ENCODE assay signal across 21 cellular contexts in the genomic region with DNA sequence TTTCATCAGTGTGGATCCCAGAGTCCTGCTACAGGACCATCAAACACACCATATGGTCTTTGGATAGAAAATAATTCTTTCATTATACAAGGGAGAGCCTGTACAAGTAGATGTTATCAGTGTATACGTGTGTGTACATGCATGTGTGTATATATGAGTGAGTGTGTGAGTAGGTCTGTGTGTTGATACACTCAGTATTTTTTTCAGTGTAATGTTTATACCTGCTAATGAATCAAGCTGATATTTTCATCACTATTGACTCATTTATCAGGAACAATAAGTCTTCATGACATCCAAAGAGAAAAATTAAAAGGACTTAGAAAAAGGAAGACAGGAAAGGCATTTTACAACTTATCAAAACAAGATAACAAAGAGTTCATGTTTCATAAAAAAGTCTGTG.
DNase-seq lines count a peak whose midpoint lies in the region; ATAC-seq and TF ChIP-seq lines count a peak whose summit lies in the region.
"Had no signal": no experiment of that assay in that cellular context is flagged by ENCODE, and none has a peak within 500 bp of the region (broad histone marks: within the 10 kb centered on the region; RNA-seq: fewer than 3 reads in every experiment).

No MANE protein-coding gene starts in this region.

- H3K27ac ChIP-seq in breast epithelium: no peak overlapping the region
- peak overlapping the region in 2 of 5 donors; percentile 18 to 38 for H3K27ac ChIP-seq in adrenal gland
- no peak overlapping the region for H3K27ac ChIP-seq in CD8-positive, alpha-beta T cell (ENCODE audit: low read depth, low read length)

- peak overlapping the region; percentile 69 for H3K27ac Mint-ChIP-seq in MCF 10A (ENCODE audit: low read depth, unreplicated experiment)
- H3K27ac Mint-ChIP-seq in chondrocyte (ENCODE audit: unreplicated experiment): peak overlapping the region; percentile 74
- H3K27ac Mint-ChIP-seq in CD8-positive, alpha-beta T cell: no peak overlapping the region
- H3K27ac Mint-ChIP-seq: B cell, GM23338 had no signal

- H3K4me1 Mint-ChIP-seq in MCF 10A (ENCODE audit: insufficient read depth, unreplicated experiment) (peaks cover 11% of the 10 kb centered on the region), chondrocyte (ENCODE audit: low read depth) (peaks cover 18% of the 10 kb centered on the region)
- no peaks in the 10 kb centered on the region for H3K4me1 Mint-ChIP-seq in CD8-positive, alpha-beta T cell (ENCODE audit: low read depth)
- H3K4me1 Mint-ChIP-seq: B cell had no signal

- DNase-seq in MCF 10A (ENCODE audit: unreplicated experiment): no peak
- DNase-seq in breast epithelium (ENCODE audit: low spot score in 2 of 2): no peak
- no peak for DNase-seq in chondrocyte (ENCODE audit: low spot score)
- DNase-seq in iris pigment epithelial cell (ENCODE audit: low read depth): peak; percentile 1
- DNase-seq in activated CD4-positive, alpha-beta T cell treated with anti-CD3 and anti-CD28 coated beads for 1 hour: no peak
- DNase-seq in adrenal gland: no peak
- no peak for DNase-seq in CD8-positive, alpha-beta T cell
- no peak for DNase-seq in sciatic nerve (ENCODE audit: low spot score)
- DNase-seq: 8988T, COR-L47, DMS153, GDM1, KBM-7, NCI-H187, NCI-H2107, NCI-H2227 treated with DMSO at 0.1 percent for 48 hours, NCI-H510A treated with DMSO at 0.1 percent for 48 hours, NCI-H774, SHP77 treated with DMSO at 0.1 percent for 48 hours had no signal

- H3K9me3 ChIP-seq in breast epithelium (no peaks in the 10 kb centered on the region), adrenal gland (replicated peaks in 1 of 3) (no peaks in the 10 kb centered on the region)
- H3K9me3 ChIP-seq in CD8-positive, alpha-beta T cell (ENCODE audit: low read length): no peaks in the 10 kb centered on the region

- TF ChIP-seq CTCF in MCF 10A (IDR thresholded peaks at IDR 0.05; ENCODE audit: unreplicated experiment) (no peak), breast epithelium (IDR thresholded peaks at IDR 0.05) (no peak), chondrocyte (IDR thresholded peaks at IDR 0.05) (no peak), adrenal gland (IDR thresholded peaks at IDR 0.05) (no peak)
- TF ChIP-seq CTCF in CD8-positive, alpha-beta T cell (IDR thresholded peaks at IDR 0.05): no peak

- no peak overlapping the region for H3K4me3 Mint-ChIP-seq in MCF 10A (ENCODE audit: unreplicated experiment)
- no peak overlapping the region for H3K4me3 Mint-ChIP-seq in chondrocyte (ENCODE audit: unreplicated experiment)
- no peak overlapping the region for H3K4me3 Mint-ChIP-seq in CD8-positive, alpha-beta T cell
- H3K4me3 Mint-ChIP-seq: B cell, GM23338 had no signal

- H3K27me3 Mint-ChIP-seq in MCF 10A (ENCODE audit: insufficient read depth, unreplicated experiment) (no peaks in the 10 kb centered on the region), chondrocyte (ENCODE audit: low read depth) (no peaks in the 10 kb centered on the region)
- no peaks in the 10 kb centered on the region for H3K27me3 Mint-ChIP-seq in CD8-positive, alpha-beta T cell (ENCODE audit: low read depth)
- H3K27me3 Mint-ChIP-seq: B cell had no signal

- H3K9me3 Mint-ChIP-seq in MCF 10A (ENCODE audit: unreplicated experiment) (no peaks in the 10 kb centered on the region), chondrocyte (ENCODE audit: low read depth) (no peaks in the 10 kb centered on the region)
- no peaks in the 10 kb centered on the region for H3K9me3 Mint-ChIP-seq in CD8-positive, alpha-beta T cell
- H3K9me3 Mint-ChIP-seq: GM23338 had no signal

- H3K36me3 ChIP-seq in breast epithelium: no peaks in the 10 kb centered on the region
- H3K36me3 ChIP-seq in adrenal gland (replicated peaks in 1 of 2): no peaks in the 10 kb centered on the region
- no peaks in the 10 kb centered on the region for H3K36me3 ChIP-seq in CD8-positive, alpha-beta T cell (ENCODE audit: insufficient read depth, low read length)

- BruUV-seq in MCF 10A (replicated peaks; lab: Mats Ljungman, UMichigan): no TSS peak

- H3K27me3 ChIP-seq in breast epithelium (no peaks in the 10 kb centered on the region), adrenal gland (no peaks in the 10 kb centered on the region)
- H3K27me3 ChIP-seq in CD8-positive, alpha-beta T cell (ENCODE audit: insufficient read depth, low read length): no peaks in the 10 kb centered on the region

- H3K36me3 Mint-ChIP-seq in MCF 10A (ENCODE audit: insufficient read depth, unreplicated experiment) (no peaks in the 10 kb centered on the region), chondrocyte (ENCODE audit: low read depth) (no peaks in the 10 kb centered on the region)
- H3K36me3 Mint-ChIP-seq in CD8-positive, alpha-beta T cell: peaks cover 43% of the 10 kb centered on the region

- no peak overlapping the region for H3K4me3 ChIP-seq in breast epithelium
- H3K4me3 ChIP-seq in adrenal gland: no peak overlapping the region
- H3K4me3 ChIP-seq in CD8-positive, alpha-beta T cell (ENCODE audit: low read depth, low read length): no peak overlapping the region
- H3K4me3 ChIP-seq: GM23338 had no signal

- intact Hi-C loops in MCF 10A (cut with micrococcal nuclease): no loop called here
- intact Hi-C loops in breast epithelium (cut with DNase I; ENCODE audit: low total_unique reads): no loop called here
- intact Hi-C loops in adrenal gland (cut with DNase I): no loop called here
- intact Hi-C loops in CD8-positive, alpha-beta T cell (cut with DNase I, micrococcal nuclease): no loop called here
- intact Hi-C loops in sciatic nerve (cut with DNase I): no loop called here

- TF ChIP-seq POLR2A in breast epithelium (IDR thresholded peaks at IDR 0.05) (no peak), adrenal gland (IDR thresholded peaks at IDR 0.05) (no peak)

- CTCF ChIA-PET in MCF 10A (lab: Yijun Ruan, JAX): interaction anchor here (0.5 kb wide), 1 partner anchor 125 kb away, joined by 3 read pairs; no protein-coding TSS in a partner anchor
- CTCF ChIA-PET in CD8-positive, alpha-beta T cell (lab: Charles Lee): no interaction called here

- no peak for ATAC-seq in CD8-positive, alpha-beta T cell
- ATAC-seq in sciatic nerve: no peak
- ATAC-seq: GM23338 had no signal

- H3K4me1 ChIP-seq in breast epithelium: no peaks in the 10 kb centered on the region
- H3K4me1 ChIP-seq in adrenal gland (replicated peaks in 1 of 2): peaks cover 0 to 8% of the 10 kb centered on the region in 2 donors
- no peaks in the 10 kb centered on the region for H3K4me1 ChIP-seq in CD8-positive, alpha-beta T cell (ENCODE audit: insufficient read depth, low read length)

- 71 to 97% (median 84%) methylated on average over 1 of the region's 1 CpG for WGBS in adrenal gland, 4 donors

- POLR2A ChIA-PET in MCF 10A (lab: Yijun Ruan, JAX): interaction anchor here (0.7 kb wide), 1 partner anchor 39 kb away, joined by 3 read pairs; no protein-coding TSS in a partner anchor
- POLR2A ChIA-PET in CD8-positive, alpha-beta T cell (lab: Charles Lee): no interaction called here
